1 cellular context compared by ENCODE assay signal in genomic region chr16:30548392-30549255, GRCh38.
TF ChIP-seq lines count a peak whose summit lies in the region.

No MANE protein-coding gene starts in this region.

TF ChIP-seq in SK-N-SH treated with all-trans-retinoic acid at 6 μM for 48 hours, 23 proteins besides CTCF, POLR2A, EP300 and RAD21 (continued from another document):
- TF ChIP-seq PATZ1 (CRISPR knock-in tag; IDR thresholded peaks at IDR 0.05; ENCODE audit: borderline replicate concordance) (no peak), ESRRG (CRISPR knock-in tag; IDR thresholded peaks at IDR 0.05) (no peak), TCF4 (CRISPR knock-in tag; IDR thresholded peaks at IDR 0.05; ENCODE audit: borderline replicate concordance) (no peak), ISL1 (CRISPR knock-in tag; IDR thresholded peaks at IDR 0.05) (no peak), GLIS3 (CRISPR knock-in tag; IDR thresholded peaks at IDR 0.05) (no peak), ZNF70 (CRISPR knock-in tag; IDR thresholded peaks at IDR 0.05) (no peak), ZNF565 (CRISPR knock-in tag; conservative IDR thresholded peaks at IDR 0.05; ENCODE audit: low read depth) (no peak), TOX (CRISPR knock-in tag; IDR thresholded peaks at IDR 0.05; ENCODE audit: borderline replicate concordance) (no peak), TSHZ2 (CRISPR knock-in tag; IDR thresholded peaks at IDR 0.05) (no peak), ZFP30 (CRISPR knock-in tag; IDR thresholded peaks at IDR 0.05) (no peak)
